Comparison of ENCODE assay signal across 3 cellular contexts in the genomic region with DNA sequence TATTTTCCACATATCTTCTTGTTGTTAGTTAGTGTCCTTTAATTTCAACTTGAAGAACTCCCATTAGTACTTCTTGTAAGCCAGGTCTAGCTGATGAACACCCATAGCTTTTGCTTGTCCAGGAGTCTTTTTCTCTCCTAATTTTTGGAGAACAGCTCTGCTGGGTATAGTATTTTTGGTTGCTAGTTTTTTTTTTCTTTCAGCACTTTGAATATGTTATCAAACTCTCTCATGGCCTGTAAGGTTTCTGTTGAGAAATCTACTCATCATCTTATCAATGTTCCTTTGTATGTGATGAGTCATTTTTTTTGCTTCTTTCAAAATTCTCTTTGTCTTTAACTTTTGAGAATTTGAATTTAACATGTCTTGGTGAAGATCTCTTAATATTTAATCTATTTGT.
TF ChIP-seq lines count a peak whose summit lies in the region.

No MANE protein-coding gene starts in this region.

TF ChIP-seq in HepG2, 621 proteins besides CTCF, POLR2A, EP300 and RAD21:
- TF ChIP-seq NR1H2 (CRISPR knock-in tag; IDR thresholded peaks at IDR 0.05; ENCODE audit: borderline replicate concordance, low read depth) = no peak
- TF ChIP-seq ZNF136 (CRISPR knock-in tag; IDR thresholded peaks at IDR 0.05; ENCODE audit: low read depth) = peak; percentile 100
- TF ChIP-seq ZFP1 (CRISPR knock-in tag; IDR thresholded peaks at IDR 0.05) = 0 out of 2 replicates have a peak, but pooled peaks have one; percentile 41

TF ChIP-seq in A549, 52 proteins besides CTCF, POLR2A, EP300 and RAD21:
- no peak for TF ChIP-seq FOSL2 (IDR thresholded peaks at IDR 0.05)
- 0 out of 2 replicates have a peak, but pooled peaks have one; percentile 13 for TF ChIP-seq FOSL2 (CRISPR knock-in tag; IDR thresholded peaks at IDR 0.05)
- TF ChIP-seq EHF (CRISPR knock-in tag; IDR thresholded peaks at IDR 0.05) = no peak
- TF ChIP-seq, protein P1, sequence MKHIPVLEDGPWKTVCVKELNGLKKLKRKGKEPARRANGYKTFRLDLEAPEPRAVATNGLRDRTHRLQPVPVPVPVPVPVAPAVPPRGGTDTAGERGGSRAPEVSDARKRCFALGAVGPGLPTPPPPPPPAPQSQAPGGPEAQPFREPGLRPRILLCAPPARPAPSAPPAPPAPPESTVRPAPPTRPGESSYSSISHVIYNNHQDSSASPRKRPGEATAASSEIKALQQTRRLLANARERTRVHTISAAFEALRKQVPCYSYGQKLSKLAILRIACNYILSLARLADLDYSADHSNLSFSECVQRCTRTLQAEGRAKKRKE (CRISPR knock-in tag; IDR thresholded peaks at IDR 0.05; ENCODE audit: low read depth) = no peak

TF ChIP-seq in HEK293, 187 proteins besides CTCF, POLR2A, EP300 and RAD21:
- 0 out of 2 replicates have a peak, but pooled peaks have one; percentile 20 for TF ChIP-seq TRIM28 (IDR thresholded peaks at IDR 0.05; ENCODE audit: borderline replicate concordance, low read length)
- TF ChIP-seq ZNF132 (tag by site-specific recombination; IDR thresholded peaks at IDR 0.05; ENCODE audit: borderline replicate concordance) = no peak
- no peak for TF ChIP-seq ZNF169 (tag by site-specific recombination; IDR thresholded peaks at IDR 0.05)
- TF ChIP-seq SETDB1 (IDR thresholded peaks at IDR 0.05; ENCODE audit: insufficient read length, low read length) = peak; percentile 96
- peak; percentile 88 for TF ChIP-seq ZNF791 (tag by site-specific recombination; IDR thresholded peaks at IDR 0.05)
